In the genomic region with DNA sequence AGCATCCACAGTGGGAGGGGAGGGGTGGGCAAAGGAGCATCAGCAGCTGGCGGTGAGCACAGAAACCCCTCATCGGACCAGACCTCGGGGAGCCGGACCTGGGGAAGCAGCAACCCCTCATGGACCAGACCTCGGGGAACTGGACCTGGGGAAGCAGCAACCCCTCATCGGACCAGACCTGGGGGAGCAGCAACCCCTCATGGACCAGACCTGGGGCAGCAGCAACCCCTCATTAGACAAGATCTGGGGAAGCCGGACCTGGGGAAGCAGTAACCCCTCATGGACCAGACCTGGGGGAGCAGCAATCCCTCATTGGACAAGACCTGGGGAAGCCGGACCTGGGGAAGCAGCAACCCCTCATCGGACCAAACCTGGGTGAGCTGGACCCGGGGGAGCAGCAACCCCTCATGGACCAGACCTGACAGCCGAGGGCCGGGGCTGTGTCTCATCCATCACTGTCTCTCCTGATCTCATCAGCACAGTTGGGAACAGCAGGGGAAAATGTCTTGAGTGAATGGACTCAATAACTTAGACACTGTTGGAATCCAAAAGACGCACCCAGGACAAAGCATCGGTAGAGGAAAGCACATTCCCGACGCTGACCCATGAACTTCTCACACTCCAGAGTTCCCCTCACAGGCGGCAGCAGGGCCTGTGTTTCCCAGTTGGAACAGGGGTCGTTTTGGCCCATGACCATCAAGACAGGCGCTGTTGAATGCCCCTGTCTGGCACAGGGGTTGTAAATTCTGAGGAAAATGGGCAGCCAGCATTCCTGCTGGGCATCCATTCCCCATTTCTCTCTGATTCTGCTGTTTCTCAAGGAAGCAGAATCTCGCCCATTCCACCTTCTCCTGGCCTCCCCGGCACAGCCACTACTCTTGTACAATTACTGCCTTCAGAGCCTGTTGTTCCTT, we compare ENCODE assay signal across 14 cellular contexts.
A peak's percentile ranks its signal among the peaks of the same experiment; 100 is the strongest.
DNase-seq lines count a peak whose midpoint lies in the region; ATAC-seq and TF ChIP-seq lines count a peak whose summit lies in the region.
"Had no signal": no experiment of that assay in that cellular context is flagged by ENCODE, and none has a peak within 500 bp of the region (broad histone marks: within the 10 kb centered on the region; RNA-seq: fewer than 3 reads in every experiment).

No MANE protein-coding gene starts in this region.

- H3K36me3 Mint-ChIP-seq in activated CD4-positive, alpha-beta T cell treated with anti-CD3 and anti-CD28 coated beads, Interleukin-2, amount 10 ng/mL, durations not matched to agents 24 days and 14 days (ENCODE audit: low read depth): no peaks in the 10 kb centered on the region
- H3K36me3 Mint-ChIP-seq: CD4-positive, alpha-beta memory T cell had no signal

- DNase-seq in mesenteric fat pad (ENCODE audit: low spot score) (peak; percentile 88), retina (peak; percentile 64)
- no peak for DNase-seq in activated CD4-positive, alpha-beta T cell treated with anti-CD3 and anti-CD28 coated beads, Interleukin-2, amount 10 ng/mL, durations not matched to agents 24 days and 14 days
- DNase-seq in activated CD4-positive, alpha-beta T cell treated with anti-CD3 and anti-CD28 coated beads for 48 hours: no peak
- DNase-seq: ACHN; CD4-positive, alpha-beta memory T cell; DMS79; H7 had no signal

- H3K4me1 Mint-ChIP-seq in activated CD4-positive, alpha-beta T cell treated with anti-CD3 and anti-CD28 coated beads, Interleukin-2, amount 10 ng/mL, durations not matched to agents 24 days and 14 days: no peaks in the 10 kb centered on the region

- H3K4me3 Mint-ChIP-seq in activated CD4-positive, alpha-beta T cell treated with anti-CD3 and anti-CD28 coated beads, Interleukin-2, amount 10 ng/mL, durations not matched to agents 24 days and 14 days: no peak overlapping the region
- H3K4me3 Mint-ChIP-seq: CD4-positive, alpha-beta memory T cell; GM23338 had no signal

- no peak overlapping the region for H3K27ac Mint-ChIP-seq in activated CD4-positive, alpha-beta T cell treated with anti-CD3 and anti-CD28 coated beads, Interleukin-2, amount 10 ng/mL, durations not matched to agents 24 days and 14 days
- H3K27ac Mint-ChIP-seq: CD4-positive, alpha-beta memory T cell; GM23338; IgD-negative memory B cell had no signal

- no peak for ATAC-seq in GM19397 (IDR thresholded peaks at IDR 0.05; ENCODE audit: unreplicated experiment)
- ATAC-seq: GM12878, GM23338 had no signal

- no peak for TF ChIP-seq CTCF in C4-2B (conservative IDR thresholded peaks at IDR 0.05)
- no peak for TF ChIP-seq CTCF in VCaP (conservative IDR thresholded peaks at IDR 0.05)

- intact Hi-C loops in activated CD4-positive, alpha-beta T cell treated with anti-CD3 and anti-CD28 coated beads, Interleukin-2, amount 10 ng/mL, durations not matched to agents 24 days and 14 days (cut with micrococcal nuclease): no loop called here

- H3K9me3 Mint-ChIP-seq in activated CD4-positive, alpha-beta T cell treated with anti-CD3 and anti-CD28 coated beads, Interleukin-2, amount 10 ng/mL, durations not matched to agents 24 days and 14 days: no peaks in the 10 kb centered on the region
- H3K9me3 Mint-ChIP-seq: CD4-positive, alpha-beta memory T cell; GM23338; IgD-negative memory B cell had no signal

- no peaks in the 10 kb centered on the region for H3K27me3 Mint-ChIP-seq in activated CD4-positive, alpha-beta T cell treated with anti-CD3 and anti-CD28 coated beads, Interleukin-2, amount 10 ng/mL, durations not matched to agents 24 days and 14 days

- H3K27ac ChIP-seq in C4-2B (peak overlapping the region; percentile 84; the same call in 1 of the 2 replicates), VCaP (peak overlapping the region; percentile 86; the same call in 1 of the 2 replicates)

Comparison
In these comparisons a context has a peak if more than half of its experiments do, and no peak if none do; other contexts are left out.
1. DNase-seq: peak in mesenteric fat pad (single experiment) and retina (single experiment); none in activated CD4-positive, alpha-beta T cell treated with anti-CD3 and anti-CD28 coated beads, Interleukin-2, amount 10 ng/mL, durations not matched to agents 24 days and 14 days (single experiment) and activated CD4-positive, alpha-beta T cell treated with anti-CD3 and anti-CD28 coated beads for 48 hours (single experiment).